In the genomic region with DNA sequence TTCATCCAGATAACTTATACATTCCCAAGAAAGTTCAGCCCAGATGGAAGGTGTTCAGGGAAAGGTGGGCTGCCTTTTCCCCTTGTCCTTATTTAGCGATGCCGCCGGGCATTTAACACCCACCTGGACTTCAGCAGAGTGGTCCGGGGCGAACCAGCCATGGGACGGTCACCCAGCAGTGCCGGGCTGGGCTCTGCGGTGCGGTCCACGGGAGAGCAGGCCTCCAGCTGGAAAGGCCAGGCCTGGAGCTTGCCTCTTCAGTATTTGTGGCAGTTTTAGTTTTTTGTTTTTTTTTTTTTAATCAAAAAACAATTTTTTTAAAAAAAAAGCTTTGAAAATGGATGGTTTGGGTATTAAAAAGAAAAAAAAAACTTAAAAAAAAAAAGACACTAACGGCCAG, we compare ENCODE assay signal across 1 cellular context.
TF ChIP-seq lines count a peak whose summit lies in the region.

No MANE protein-coding gene starts in this region.

TF ChIP-seq in HEK293T, 16 proteins besides CTCF, POLR2A, EP300 and RAD21:
- TF ChIP-seq TARDBP (IDR thresholded peaks at IDR 0.05) (no peak), SP1 (IDR thresholded peaks at IDR 0.05) (no peak), ZNF384 (IDR thresholded peaks at IDR 0.05) (no peak), FOXK2 (IDR thresholded peaks at IDR 0.05) (no peak), FOXA1 (IDR thresholded peaks at IDR 0.05) (no peak), SUZ12 (IDR thresholded peaks at IDR 0.05) (no peak), NFRKB (IDR thresholded peaks at IDR 0.05) (no peak), L3MBTL2 (conservative IDR thresholded peaks at IDR 0.05) (no peak), ELF4 (IDR thresholded peaks at IDR 0.05) (no peak), CTBP1 (IDR thresholded peaks at IDR 0.05; ENCODE audit: borderline replicate concordance) (no peak), HDGF (IDR thresholded peaks at IDR 0.05; ENCODE audit: borderline replicate concordance) (no peak), ARNT (IDR thresholded peaks at IDR 0.05) (no peak), PKNOX1 (IDR thresholded peaks at IDR 0.05) (no peak)
